Comparison of ENCODE assay signal across 9 cellular contexts in genomic region chr2:2768476-2768875, GRCh38.
"Had no signal": no experiment of that assay in that cellular context is flagged by ENCODE, and none has a peak within 500 bp of the region (broad histone marks: within the 10 kb centered on the region; RNA-seq: fewer than 3 reads in every experiment).

No MANE protein-coding gene starts in this region.

- H3K9ac ChIP-seq: GM23248 had no signal

- H3K9me3 Mint-ChIP-seq: IgD-negative memory B cell had no signal

- H3K9me3 ChIP-seq: HAP-1 had no signal

- H3K4me1 Mint-ChIP-seq: IgD-negative memory B cell had no signal

- H3K4me1 ChIP-seq: HAP-1 had no signal

- H3K36me3 ChIP-seq: HAP-1 had no signal

- H2AFZ ChIP-seq: GM23248 had no signal

- H3K4me3 ChIP-seq: GM23248, HAP-1 had no signal

- H3K27me3 Mint-ChIP-seq: IgD-negative memory B cell had no signal

- ATAC-seq: HCT116, HepG2 had no signal

- H3K27ac Mint-ChIP-seq: HFFc6, IgD-negative memory B cell had no signal

- H3K27ac ChIP-seq: GM23248, HL-60 had no signal

- H3K4me3 Mint-ChIP-seq: HFFc6, IgD-negative memory B cell had no signal

- H3K36me3 Mint-ChIP-seq: IgD-negative memory B cell had no signal

- DNase-seq: GM23248, GOT3, H7, HFFc6 had no signal

- FAIRE-seq: HepG2 had no signal
